Comparison of ENCODE assay signal across 18 cellular contexts in the genomic region with DNA sequence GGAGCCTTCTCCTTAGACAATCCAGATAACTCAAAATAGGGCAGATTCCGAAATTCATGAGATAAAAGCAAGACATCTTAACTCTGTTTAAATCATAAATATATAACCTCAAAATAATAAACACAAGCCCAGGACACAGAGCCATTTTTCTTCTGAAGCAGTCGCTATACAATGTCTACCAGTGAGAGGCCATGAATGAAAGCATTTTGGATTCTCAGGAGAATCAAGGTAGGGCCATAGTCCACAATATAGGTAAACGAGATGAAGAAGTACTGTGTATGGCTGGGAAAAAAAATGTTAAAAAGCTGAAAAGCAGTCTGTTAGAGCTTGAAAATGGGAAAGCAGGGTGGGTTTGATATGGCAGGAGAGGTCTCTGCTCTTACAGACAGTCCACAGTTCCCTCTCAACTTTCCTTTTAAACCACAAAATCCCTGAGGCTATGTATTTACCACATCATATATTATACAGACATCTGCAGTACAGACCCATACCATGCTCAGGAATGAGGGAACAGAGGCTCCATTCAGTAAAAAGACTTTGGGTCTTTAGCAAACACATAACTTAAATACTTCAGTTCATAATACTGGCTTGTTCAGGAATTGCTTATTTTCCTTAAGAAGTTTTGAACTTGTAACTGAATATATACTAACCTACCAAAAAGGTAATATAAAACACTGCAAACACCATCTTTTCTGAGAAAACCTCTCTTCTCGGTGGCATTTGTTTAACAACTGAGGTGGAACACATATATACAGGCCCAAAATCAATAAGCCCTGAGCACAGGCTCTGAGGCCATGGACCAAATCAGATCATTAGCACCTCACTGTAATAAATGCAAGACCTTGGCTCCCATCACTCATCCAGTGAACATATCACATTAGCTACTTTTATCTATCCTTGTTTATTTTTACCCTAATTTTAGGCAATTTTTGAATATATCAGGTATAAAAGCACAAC.
DNase-seq lines count a peak whose midpoint lies in the region; ATAC-seq and TF ChIP-seq lines count a peak whose summit lies in the region.
"Had no signal": no experiment of that assay in that cellular context is flagged by ENCODE, and none has a peak within 500 bp of the region (broad histone marks: within the 10 kb centered on the region; RNA-seq: fewer than 3 reads in every experiment).

No MANE protein-coding gene starts in this region.

- no peaks in the 10 kb centered on the region for H3K79me2 ChIP-seq in OCI-LY7 (ENCODE audit: insufficient read depth, low read depth, low read length)

- no peak overlapping the region for H2AFZ ChIP-seq in OCI-LY7 (ENCODE audit: low read length)

- H3K4me3 ChIP-seq in gastroesophageal sphincter (no peak overlapping the region), OCI-LY7 (ENCODE audit: low read depth, low read length, poor library complexity, severe bottlenecking) (no peak overlapping the region)
- H3K4me3 ChIP-seq: body of pancreas, K562, spleen had no signal

- in situ Hi-C loops in SK-MEL-5 (cut with HindIII; ENCODE audit: low pct_unique_long_range_greater_than_20kb, low sequenced_read_pairs), result no loop called here

- H3K9me3 ChIP-seq in gastroesophageal sphincter (no peaks in the 10 kb centered on the region), OCI-LY7 (ENCODE audit: low read length) (no peaks in the 10 kb centered on the region)
- H3K9me3 ChIP-seq: body of pancreas, spleen had no signal

- BruUV-seq in OCI-LY7 (replicated peaks; lab: Mats Ljungman, UMichigan), result no TSS peak

- H3K27me3 ChIP-seq in gastroesophageal sphincter, result no peaks in the 10 kb centered on the region
- H3K27me3 ChIP-seq: body of pancreas, spleen had no signal

- no peak overlapping the region for H3K4me2 ChIP-seq in OCI-LY7 (ENCODE audit: low read length)

- no peak for TF ChIP-seq EP300 in gastroesophageal sphincter (IDR thresholded peaks at IDR 0.05)

- no peaks in the 10 kb centered on the region for H3K9me2 ChIP-seq in OCI-LY7 (ENCODE audit: insufficient read depth, low read length)

- TF ChIP-seq POLR2A in gastroesophageal sphincter (IDR thresholded peaks at IDR 0.05), result no peak

- no peak for TF ChIP-seq CTCF in gastroesophageal sphincter (IDR thresholded peaks at IDR 0.05)
- no peak for TF ChIP-seq CTCF in OCI-LY7 (conservative IDR thresholded peaks at IDR 0.05; ENCODE audit: low read length)
- no peak for TF ChIP-seq CTCF in GM10266 (IDR thresholded peaks at IDR 0.05; ENCODE audit: control insufficient read depth, insufficient read depth, low read depth, missing control alignments)

- POLR2A ChIA-PET in OCI-LY7 (lab: Charles Lee), result interaction anchor here (0.7 kb wide), 1 partner anchor 12 kb away, joined by 4 read pairs; no protein-coding TSS in a partner anchor

- H4K20me1 ChIP-seq in OCI-LY7 (ENCODE audit: insufficient read depth, low read length), result no peaks in the 10 kb centered on the region

- ATAC-seq in gastroesophageal sphincter, result no peak
- ATAC-seq: body of pancreas; effector memory CD8-positive, alpha-beta T cell; K562; stimulated activated memory B cell treated with anti-CD40 and anti-IgM and Interleukin-4, amounts not matched to agents 10 μg/mL and 1 μg/mL and 100 μg/mL, for 72 hours had no signal

- intact Hi-C loops in OCI-LY7 (cut with micrococcal nuclease; ENCODE audit: unreplicated experiment), result no loop called here

- H3K4me1 ChIP-seq in gastroesophageal sphincter, result peaks cover 19 to 97% (median 43%) of the 10 kb centered on the region in 3 donors
- no peaks in the 10 kb centered on the region for H3K4me1 ChIP-seq in OCI-LY7 (ENCODE audit: insufficient read depth, low read length, poor library complexity, severe bottlenecking)

- H3K36me3 ChIP-seq in gastroesophageal sphincter (no peaks in the 10 kb centered on the region), OCI-LY7 (ENCODE audit: insufficient read depth, low read length) (no peaks in the 10 kb centered on the region)
- H3K36me3 ChIP-seq: spleen had no signal

- peak overlapping the region; percentile 84 to 97 (median 93) for H3K27ac ChIP-seq in gastroesophageal sphincter
- no peak overlapping the region for H3K27ac ChIP-seq in OCI-LY7 (ENCODE audit: low read depth, low read length, poor library complexity, severe bottlenecking)
- H3K27ac ChIP-seq: body of pancreas, spleen had no signal

- CTCF ChIA-PET in OCI-LY7 (lab: Charles Lee; ENCODE audit: unreplicated experiment), result no interaction called here

- DNase-seq in COLO829 (ENCODE audit: low spot score) (peak; percentile 95), SK-MEL-5 (ENCODE audit: low read depth, low spot score) (peak; percentile 96), renal cortical epithelial cell (ENCODE audit: low read depth) (peak; percentile 27), HT-29 (ENCODE audit: low spot score) (no peak), OCI-LY7 (ENCODE audit: low spot score) (no peak), ecto neural progenitor cell (ENCODE audit: low spot score) (no peak), GM10266 (ENCODE audit: extremely low spot score) (no peak)
- DNase-seq: activated CD8-positive, alpha-beta memory T cell treated with anti-CD3 and anti-CD28 coated beads, Interleukin-2, amount 50 U/mL, for 4 hours; body of pancreas; Calu3; effector memory CD8-positive, alpha-beta T cell; mesendoderm; NCI-H1417; NCI-H82; spleen had no signal

- WGBS in gastroesophageal sphincter (ENCODE audit: low coverage in 1 of 2), 2 donors, result 15 to 51% methylated on average over 4 of the region's 4 CpGs

Comparison
In these comparisons a context has a peak if more than half of its experiments do, and no peak if none do; other contexts are left out.
1. DNase-seq: peak in COLO829 (single experiment), SK-MEL-5 (single experiment) and renal cortical epithelial cell (single experiment); none in HT-29 (single experiment), OCI-LY7 (single experiment), ecto neural progenitor cell (single experiment) and GM10266 (single experiment).